In genomic region chr7:12423995-12424745, GRCh38 we compare ENCODE assay signal across 23 cellular contexts. TPM values are rescaled to one million over a fixed set of nuclear protein-coding genes. Genes with fewer than 3 reads are reported as not detected.
DNase-seq lines count a peak whose midpoint lies in the region; ATAC-seq, FAIRE-seq and TF ChIP-seq lines count a peak whose summit lies in the region.
"Had no signal": no experiment of that assay in that cellular context is flagged by ENCODE, and none has a peak within 500 bp of the region (broad histone marks: within the 10 kb centered on the region; RNA-seq: fewer than 3 reads in every experiment).

No MANE protein-coding gene starts in this region.

- FAIRE-seq in pancreas (lab: Jason Lieb, UNC): no peak

- TF ChIP-seq CTCF in AG04449 (IDR thresholded peaks at IDR 0.05; ENCODE audit: insufficient read depth, low read length, missing control alignments): no peak
- no peak for TF ChIP-seq CTCF in astrocyte of the spinal cord (IDR thresholded peaks at IDR 0.05; ENCODE audit: low read depth, low read length)
- no peak for TF ChIP-seq CTCF in pancreas (IDR thresholded peaks at IDR 0.05)

- H3K9me3 ChIP-seq in HUES64 (ENCODE audit: insufficient read depth, low read depth, low read length) (peaks cover 12% of the 10 kb centered on the region; the same call in 1 of the 2 replicates), iPS-15b (ENCODE audit: control insufficient read depth, insufficient read depth, low read length) (peaks cover 4% of the 10 kb centered on the region), pancreas (no peaks in the 10 kb centered on the region)
- H3K9me3 ChIP-seq: transverse colon had no signal

- H3K27ac ChIP-seq in HUES64 (ENCODE audit: low read depth, low read length): peak overlapping the region; percentile 93
- H3K27ac ChIP-seq in pancreas: no peak overlapping the region
- H3K27ac ChIP-seq: HL-60, KMS-11, transverse colon had no signal

- in situ Hi-C loops in astrocyte of the spinal cord (cut with HindIII; ENCODE audit: low sequenced_read_pairs): no loop called here

- H3K4me1 ChIP-seq in HUES64 (ENCODE audit: insufficient read depth, low read length): peaks cover 38% of the 10 kb centered on the region
- peaks cover 23% of the 10 kb centered on the region for H3K4me1 ChIP-seq in iPS-15b (ENCODE audit: control insufficient read depth, insufficient read depth, low read length)
- H3K4me1 ChIP-seq in pancreas: no peaks in the 10 kb centered on the region
- H3K4me1 ChIP-seq: transverse colon had no signal

- H3K36me3 ChIP-seq in HUES64 (ENCODE audit: insufficient read depth, low read length): no peaks in the 10 kb centered on the region
- H3K36me3 ChIP-seq in iPS-15b (ENCODE audit: control insufficient read depth, insufficient read depth, low read length): no peaks in the 10 kb centered on the region
- H3K36me3 ChIP-seq in pancreas: no peaks in the 10 kb centered on the region
- H3K36me3 ChIP-seq: transverse colon had no signal

- CTCF ChIA-PET in AG04449 (lab: Yijun Ruan, JAX): no interaction called here

- peak overlapping the region; percentile 72 for H3K9ac ChIP-seq in HUES64 (ENCODE audit: low read depth, low read length)
- H3K9ac ChIP-seq in iPS-15b (ENCODE audit: low read depth, low read length): peak overlapping the region; percentile 13
- H3K9ac ChIP-seq: KMS-11 had no signal

- DNase-seq in AG04449 (ENCODE audit: low read depth, low spot score) (no peak), astrocyte of the spinal cord (ENCODE audit: low read depth, low spot score) (peak; percentile 38), pancreas (no peak)
- DNase-seq in stimulated activated CD4-positive, alpha-beta T cell treated with anti-CD3 and anti-CD28 coated beads, Interleukin-12 subunit alpha, Interleukin-12 subunit beta, amount 100 ng/mL, for 4 hours: no peak
- DNase-seq: activated CD4-positive, CD25-positive, alpha-beta regulatory T cell treated with anti-CD3 and anti-CD28 coated beads, Interleukin-2, amount 50 U/mL, for 72 hours; CD4-positive, alpha-beta memory T cell; central memory CD4-positive, alpha-beta T cell; effector CD4-positive, alpha-beta T cell; hippocampal formation; left ventricle myocardium superior; NCI-H1092 treated with DMSO at 0.1 percent for 48 hours; NCI-H748 treated with DMSO at 0.1 percent for 48 hours; OCI-M1; stimulated activated naive CD4-positive, alpha-beta T cell treated with Interleukin-2 at 50 U/mL for 16 hours; transverse colon had no signal

- H3K27me3 ChIP-seq in HUES64 (ENCODE audit: insufficient read depth, low read length): no peaks in the 10 kb centered on the region
- H3K27me3 ChIP-seq in iPS-15b (ENCODE audit: control insufficient read depth, insufficient read depth, low read length): no peaks in the 10 kb centered on the region
- no peaks in the 10 kb centered on the region for H3K27me3 ChIP-seq in pancreas
- H3K27me3 ChIP-seq: transverse colon had no signal

- H3K4me3 ChIP-seq in AG04449 (ENCODE audit: low read depth, low read length) (0 out of 2 replicates have a peak overlapping the region, but pooled peaks have one; percentile 15), HUES64 (ENCODE audit: low read length) (peak overlapping the region; percentile 24), astrocyte of the spinal cord (ENCODE audit: low read depth, low read length) (no peak overlapping the region), iPS-15b (ENCODE audit: low read depth, low read length) (peak overlapping the region; percentile 26), pancreas (no peak overlapping the region)
- H3K4me3 ChIP-seq: transverse colon had no signal

- intact Hi-C loops in pancreas (cut with DNase I): no loop called here

- POLR2A ChIA-PET in AG04449 (lab: Yijun Ruan, JAX): no interaction called here

- WGBS in HUES64: 25% methylated on average over 10 of the region's 12 CpGs
- WGBS in pancreas, 2 donors: 51 to 52% methylated on average over 12 of the region's 12 CpGs

- no peak for ATAC-seq in pancreas
- no peak for ATAC-seq in GM21390 (IDR thresholded peaks at IDR 0.05; ENCODE audit: unreplicated experiment)
- ATAC-seq in GM18867 (IDR thresholded peaks at IDR 0.05; ENCODE audit: unreplicated experiment): no peak
- ATAC-seq: activated T-helper 17 cell treated with anti-CD3 and anti-CD28 coated beads, Interleukin-2, amount 50 U/mL, for 72 hours; left ventricle myocardium superior; right cardiac atrium had no signal

RNA-seq across cellular contexts. Expression of gene VWDE, which starts 20.5 kb away (rescaled TPM):
- 2.9 TPM for polyA plus RNA-seq in HUES64 (2013, experiment 1 of 2)
- polyA plus RNA-seq in HUES64 (2013, experiment 2 of 2): 2.5 TPM
- 1 to 10 TPM in 3 of 6 donors, under 1 TPM in 3; 0.37 to 2.7 (median 0.78) TPM for total RNA-seq in pancreas
- 1 to 10 TPM; 2.5 to 7.9 TPM for polyA plus RNA-seq in pancreas
- total RNA-seq: left ventricle myocardium superior had no signal

Comparison
In these comparisons a context has a peak if more than half of its experiments do, and no peak if none do; other contexts are left out.
1. H3K4me3 ChIP-seq: peak in AG04449 (single experiment), HUES64 (single experiment) and iPS-15b (single experiment); none in astrocyte of the spinal cord (single experiment) and pancreas (0 of 4).